1 cellular context compared by ENCODE assay signal in genomic region chr6:7129360-7129759, GRCh38.
TF ChIP-seq lines count a peak whose summit lies in the region.

No MANE protein-coding gene starts in this region.

TF ChIP-seq in GM23338, 12 proteins besides CTCF, POLR2A, EP300 and RAD21 (continued from another document):
- TF ChIP-seq ZNF462 (CRISPR knock-in tag; IDR thresholded peaks at IDR 0.05) = no peak
- TF ChIP-seq EZH2 (IDR thresholded peaks at IDR 0.05; ENCODE audit: low read depth, unreplicated experiment) = no peak
- TF ChIP-seq ZNF114 (CRISPR knock-in tag; IDR thresholded peaks at IDR 0.05) = no peak
- no peak for TF ChIP-seq ETS1 (IDR thresholded peaks at IDR 0.05)
- TF ChIP-seq CREB1 (CRISPR knock-in tag; IDR thresholded peaks at IDR 0.05; ENCODE audit: low read depth) = no peak
- no peak for TF ChIP-seq NANOG (IDR thresholded peaks at IDR 0.05; ENCODE audit: borderline replicate concordance)
- TF ChIP-seq ZNF331 (CRISPR knock-in tag; IDR thresholded peaks at IDR 0.05; ENCODE audit: low read depth) = no peak
- no peak for TF ChIP-seq JUNB (IDR thresholded peaks at IDR 0.05; ENCODE audit: unreplicated experiment)
- TF ChIP-seq POLR2AphosphoS5 (IDR thresholded peaks at IDR 0.05; ENCODE audit: low read depth) = no peak
TF ChIP-seq in GM23338: peak in this region for 0.
